In the genomic region with DNA sequence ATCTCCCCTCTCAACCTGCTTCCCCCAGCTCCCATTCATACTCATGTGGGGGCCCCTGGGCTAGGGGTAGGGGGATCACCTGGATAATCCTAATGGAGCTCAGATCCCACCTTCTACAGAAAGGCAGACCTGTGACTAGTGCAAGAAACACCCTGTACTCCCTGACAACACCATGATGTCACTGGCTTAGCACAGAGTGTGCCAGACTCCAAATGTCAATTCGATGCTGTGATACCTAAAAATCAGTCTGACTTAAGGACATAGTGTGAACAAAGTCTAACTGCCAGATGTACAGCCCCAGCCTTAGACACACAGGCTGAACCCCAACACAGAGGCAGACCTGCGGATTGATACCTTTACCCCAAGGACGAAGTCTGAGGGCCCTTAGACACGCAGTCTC, we compare ENCODE assay signal across 21 cellular contexts. TPM values are rescaled to one million over a fixed set of nuclear protein-coding genes. Genes with fewer than 3 reads are reported as not detected.
DNase-seq lines count a peak whose midpoint lies in the region; ATAC-seq and TF ChIP-seq lines count a peak whose summit lies in the region.
"Had no signal": no experiment of that assay in that cellular context is flagged by ENCODE, and none has a peak within 500 bp of the region (broad histone marks: within the 10 kb centered on the region; RNA-seq: fewer than 3 reads in every experiment).

No MANE protein-coding gene starts in this region.

- H3K4me3 ChIP-seq in right atrium auricular region (no peak overlapping the region), osteoblast (ENCODE audit: insufficient read depth, low read length) (no peak overlapping the region), thyroid gland (replicated peaks in 1 of 3) (no peak overlapping the region)
- H3K4me3 ChIP-seq: BLaER1 had no signal

- no peak for TF ChIP-seq POLR2A in thyroid gland (IDR thresholded peaks at IDR 0.05)

- no peaks in the 10 kb centered on the region for H3K79me2 ChIP-seq in osteoblast (ENCODE audit: insufficient read depth, low read length)

- H3K27me3 ChIP-seq in right atrium auricular region (no peaks in the 10 kb centered on the region), osteoblast (ENCODE audit: insufficient read depth, low read length) (peaks cover 7% of the 10 kb centered on the region), thyroid gland (no peaks in the 10 kb centered on the region)
- H3K27me3 ChIP-seq: BE2C had no signal

- H2AFZ ChIP-seq in osteoblast (ENCODE audit: low read length), result no peak overlapping the region

- H3K36me3 ChIP-seq in right atrium auricular region (no peaks in the 10 kb centered on the region), osteoblast (ENCODE audit: insufficient read depth, low read length) (no peaks in the 10 kb centered on the region), thyroid gland (no peaks in the 10 kb centered on the region)
- H3K36me3 ChIP-seq: BE2C, BLaER1 had no signal

- peak; percentile 22 for ATAC-seq in left ventricle myocardium superior
- ATAC-seq in HG02870 (IDR thresholded peaks at IDR 0.05; ENCODE audit: unreplicated experiment), result no peak

- H3K9me3 ChIP-seq in right atrium auricular region (no peaks in the 10 kb centered on the region), osteoblast (ENCODE audit: low read depth, low read length) (no peaks in the 10 kb centered on the region), thyroid gland (no peaks in the 10 kb centered on the region)
- H3K9me3 ChIP-seq: BE2C, BLaER1 had no signal

- H3K27ac ChIP-seq in right atrium auricular region (no peak overlapping the region), osteoblast (ENCODE audit: low read depth, low read length) (no peak overlapping the region), thyroid gland (no peak overlapping the region)
- H3K27ac ChIP-seq: BLaER1 had no signal

- H3K4me1 ChIP-seq in right atrium auricular region (no peaks in the 10 kb centered on the region), osteoblast (ENCODE audit: insufficient read depth, low read length) (no peaks in the 10 kb centered on the region), thyroid gland (no peaks in the 10 kb centered on the region)
- H3K4me1 ChIP-seq: BLaER1 had no signal

- no peaks in the 10 kb centered on the region for H4K20me1 ChIP-seq in osteoblast (ENCODE audit: insufficient read depth, low read length)
- H4K20me1 ChIP-seq: BLaER1 had no signal

- 73 to 89% methylated on average over 4 of the region's 4 CpGs for WGBS in thyroid gland, 2 donors

- TF ChIP-seq CTCF in right atrium auricular region (IDR thresholded peaks at IDR 0.05) (no peak), osteoblast (IDR thresholded peaks at IDR 0.05; ENCODE audit: extremely low read depth, low read depth, low read length) (no peak), thyroid gland (IDR thresholded peaks at IDR 0.05) (no peak)

- intact Hi-C loops in left ventricle myocardium superior (cut with micrococcal nuclease), result no loop called here
- intact Hi-C loops in thyroid gland (cut with DNase I), result no loop called here

- DNase-seq in left ventricle myocardium superior (no peak), right atrium auricular region (ENCODE audit: low spot score) (no peak), osteoblast (ENCODE audit: insufficient read length, low spot score, missing footprints) (peak; percentile 34), thyroid gland (peak; percentile 12 to 58), anterior cingulate cortex (lab: John Stamatoyannopoulos, UW) (no peak)
- DNase-seq: 8988T; ACHN; BE2C; C1 segment of cervical spinal cord; CD4-positive, alpha-beta memory T cell; CD4-positive, CD25-positive, alpha-beta regulatory T cell; CD8-positive, alpha-beta memory T cell; COR-L47; DMS 273 treated with DMSO at 0.1 percent for 48 hours; DMS153; DMS53; DMS79; GF-D8 had no signal

- no peak overlapping the region for H3K4me2 ChIP-seq in osteoblast (ENCODE audit: insufficient read depth, low read length)
- H3K4me2 ChIP-seq: BLaER1 had no signal

RNA-seq across cellular contexts. Expression of a gene that starts 8.6 kb away (rescaled TPM):
- 2.1 TPM for total RNA-seq in left ventricle myocardium superior
- total RNA-seq in right atrium auricular region, result 1 to 10 TPM; 3.0 to 4.2 TPM
- total RNA-seq in osteoblast, result not detected in 2 replicates
- total RNA-seq in thyroid gland, result 10 to 100 TPM; 10.9 to 19.1 (median 15.1) TPM
- total RNA-seq: A673; CD4-positive, alpha-beta memory T cell; CD4-positive, CD25-positive, alpha-beta regulatory T cell; CD8-positive, alpha-beta memory T cell had no signal

Comparison
In these comparisons a context has a peak if more than half of its experiments do, and no peak if none do; other contexts are left out.
1. DNase-seq: peak in osteoblast (single experiment) and thyroid gland (2 of 2); none in left ventricle myocardium superior (single experiment), right atrium auricular region (single experiment) and anterior cingulate cortex (0 of 58).